In genomic region chr14:61591862-61592261, GRCh38 we compare ENCODE assay signal across 12 cellular contexts.
"Had no signal": no experiment of that assay in that cellular context is flagged by ENCODE, and none has a peak within 500 bp of the region (broad histone marks: within the 10 kb centered on the region; RNA-seq: fewer than 3 reads in every experiment).

No MANE protein-coding gene starts in this region.

- H3K36me3 ChIP-seq: pancreas, tibial artery had no signal

- H3K9me3 Mint-ChIP-seq: effector memory CD8-positive, alpha-beta T cell had no signal

- H3K4me3 ChIP-seq: lung, pancreas, tibial artery had no signal

- H3K27ac ChIP-seq: pancreas, tibial artery had no signal

- H3K27me3 ChIP-seq: pancreas, tibial artery had no signal

- H3K27ac Mint-ChIP-seq: activated naive CD4-positive, alpha-beta T cell treated with anti-CD3 and anti-CD28 coated beads for 36 hours; activated T-helper 2 cell treated with anti-CD3 and anti-CD28 coated beads, Interferon-gamma antibody, Interleukin-2, Interleukin-4, amounts not matched to agents 10 μg/mL and 5 μg/mL and 100 μg/mL, durations not matched to agents 14 hours and 24 hours and 36 hours; effector memory CD8-positive, alpha-beta T cell; T-helper 2 cell treated with Interferon-gamma antibody and Interleukin-4, amounts not matched to agents 5 μg/mL and 100 μg/mL, for 36 hours had no signal

- DNase-seq: activated naive CD4-positive, alpha-beta T cell treated with anti-CD3 and anti-CD28 coated beads for 36 hours; activated naive CD8-positive, alpha-beta T cell treated with anti-CD3 and anti-CD28 coated beads, Interleukin-2, amount 50 U/mL, for 24 hours; dermis blood vessel endothelial cell; effector memory CD8-positive, alpha-beta T cell; foreskin melanocyte; midbrain; pancreas; stimulated activated naive CD4-positive, alpha-beta T cell; tibial artery had no signal

- H3K9me3 ChIP-seq: pancreas, tibial artery had no signal

- H3K4me3 Mint-ChIP-seq: activated naive CD4-positive, alpha-beta T cell treated with anti-CD3 and anti-CD28 coated beads for 36 hours; activated naive CD8-positive, alpha-beta T cell treated with anti-CD3 and anti-CD28 coated beads, Interleukin-2, amount 50 U/mL, for 24 hours; effector memory CD8-positive, alpha-beta T cell; T-helper 2 cell treated with Interferon-gamma antibody and Interleukin-4, amounts not matched to agents 5 μg/mL and 100 μg/mL, for 36 hours had no signal

- ATAC-seq: activated naive CD8-positive, alpha-beta T cell treated with anti-CD3 and anti-CD28 coated beads, Interleukin-2, amount 50 U/mL, for 24 hours; effector memory CD8-positive, alpha-beta T cell; pancreas had no signal

- H3K27me3 Mint-ChIP-seq: activated naive CD8-positive, alpha-beta T cell treated with anti-CD3 and anti-CD28 coated beads, Interleukin-2, amount 50 U/mL, for 24 hours; effector memory CD8-positive, alpha-beta T cell had no signal
